In the genomic region with DNA sequence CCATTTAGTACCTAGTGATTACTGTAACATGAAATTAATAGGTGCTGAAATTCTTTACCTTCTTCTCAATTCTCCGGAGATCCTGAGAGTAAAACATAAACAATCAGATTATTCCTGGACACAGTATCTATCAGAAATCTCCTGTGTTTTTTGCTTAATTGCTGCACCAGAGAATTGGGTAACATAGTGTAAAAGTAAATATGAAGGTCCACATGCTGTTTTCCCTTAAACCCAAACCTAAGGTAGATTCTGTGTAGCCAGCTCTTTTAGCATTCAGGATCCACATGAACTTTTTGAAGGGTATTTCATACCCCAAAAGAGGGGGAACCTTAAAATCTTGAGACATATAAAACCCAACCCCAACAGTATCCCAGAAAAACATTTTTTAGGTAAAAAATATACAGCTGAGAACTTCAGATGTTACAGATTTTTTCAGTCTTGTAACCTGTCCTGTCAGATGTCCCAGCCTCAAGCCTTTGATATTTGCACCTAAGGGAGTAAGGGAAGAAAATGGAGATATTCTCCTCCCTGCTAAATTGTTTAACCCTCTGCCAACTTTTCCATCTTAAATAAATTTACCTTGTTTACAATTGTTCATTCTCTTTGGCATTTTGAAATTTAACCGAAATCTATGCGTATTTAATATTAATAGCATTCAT, we compare ENCODE assay signal across 32 cellular contexts.
"Had no signal": no experiment of that assay in that cellular context is flagged by ENCODE, and none has a peak within 500 bp of the region (broad histone marks: within the 10 kb centered on the region; RNA-seq: fewer than 3 reads in every experiment).

No MANE protein-coding gene starts in this region.

- H3K4me1 Mint-ChIP-seq: naive thymus-derived CD8-positive, alpha-beta T cell; nephron progenitor cell; neural crest cell had no signal

- H3K9me3 Mint-ChIP-seq: naive thymus-derived CD8-positive, alpha-beta T cell; natural killer cell treated with Interleukin-12 subunit alpha and Interleukin-12 subunit beta and Interleukin-15 and Interleukin-18, amount 100 ng/mL, for 72 hours; nephron progenitor cell; neural crest cell; stimulated activated memory B cell treated with anti-CD40 and anti-IgM and Interleukin-4, amounts not matched to agents 10 μg/mL and 1 μg/mL and 100 μg/mL, for 72 hours; stimulated activated naive CD8-positive, alpha-beta T cell treated with anti-CD3 and anti-CD28 coated beads, Interleukin-15, amount 100 ng/mL, for 72 hours; type B pancreatic cell had no signal

- H3K27me3 Mint-ChIP-seq: naive thymus-derived CD8-positive, alpha-beta T cell; natural killer cell treated with Interleukin-12 subunit alpha and Interleukin-12 subunit beta and Interleukin-15 and Interleukin-18, amount 100 ng/mL, for 72 hours; progenitor cell of endocrine pancreas; stimulated activated memory B cell treated with anti-CD40 and anti-IgM and Interleukin-4, amounts not matched to agents 10 μg/mL and 1 μg/mL and 100 μg/mL, for 72 hours; stimulated activated naive CD8-positive, alpha-beta T cell treated with anti-CD3 and anti-CD28 coated beads, Interleukin-15, amount 100 ng/mL, for 72 hours; type B pancreatic cell had no signal

- H3K27ac Mint-ChIP-seq: naive thymus-derived CD8-positive, alpha-beta T cell; natural killer cell treated with Interleukin-12 subunit alpha and Interleukin-12 subunit beta and Interleukin-15 and Interleukin-18, amount 100 ng/mL, for 72 hours; nephron progenitor cell; progenitor cell of endocrine pancreas; stimulated activated memory B cell treated with anti-CD40 and anti-IgM and Interleukin-4, amounts not matched to agents 10 μg/mL and 1 μg/mL and 100 μg/mL, for 72 hours; stimulated activated naive CD8-positive, alpha-beta T cell treated with anti-CD3 and anti-CD28 coated beads, Interleukin-15, amount 100 ng/mL, for 72 hours; type B pancreatic cell had no signal

- H3K27me3 ChIP-seq: neutrophil, ovary, spleen, suprapubic skin, testis, tibial artery, transverse colon, upper lobe of right lung, uterus had no signal

- H3K36me3 ChIP-seq: ovary had no signal

- H3K4me3 Mint-ChIP-seq: naive thymus-derived CD8-positive, alpha-beta T cell; natural killer cell treated with Interleukin-12 subunit alpha and Interleukin-12 subunit beta and Interleukin-15 and Interleukin-18, amount 100 ng/mL, for 72 hours; nephron progenitor cell; neural crest cell; stimulated activated memory B cell treated with anti-CD40 and anti-IgM and Interleukin-4, amounts not matched to agents 10 μg/mL and 1 μg/mL and 100 μg/mL, for 72 hours; stimulated activated naive CD8-positive, alpha-beta T cell treated with anti-CD3 and anti-CD28 coated beads, Interleukin-15, amount 100 ng/mL, for 72 hours; type B pancreatic cell had no signal

- H3K4me3 ChIP-seq: ovary, psoas muscle, skin epidermis, smooth muscle cell, spleen, suprapubic skin, testis, tibial artery, transverse colon, upper lobe of right lung, uterus had no signal

- ATAC-seq: naive thymus-derived CD8-positive, alpha-beta T cell; natural killer cell treated with Interleukin-12 subunit alpha and Interleukin-12 subunit beta and Interleukin-15 and Interleukin-18, amount 100 ng/mL, for 72 hours; psoas muscle; right cardiac atrium; sciatic nerve; stimulated activated memory B cell treated with anti-CD40 and anti-IgM and Interleukin-4, amounts not matched to agents 10 μg/mL and 1 μg/mL and 100 μg/mL, for 72 hours; stimulated activated naive CD8-positive, alpha-beta T cell treated with anti-CD3 and anti-CD28 coated beads, Interleukin-15, amount 100 ng/mL, for 72 hours; stimulated activated naive CD8-positive, alpha-beta T cell treated with anti-CD3 and anti-CD28 coated beads, Interleukin-15, Interleukin-2, amounts not matched to agents 100 U/mL and 50 U/mL, for 24 hours; upper lobe of right lung had no signal

- DNase-seq: naive thymus-derived CD8-positive, alpha-beta T cell; nephron progenitor cell; nucleus accumbens; ovary; posterior cingulate gyrus; psoas muscle; right cardiac atrium; spleen; stimulated activated CD4-positive, alpha-beta T cell treated with anti-CD3 and anti-CD28 coated beads, Interleukin-12 subunit alpha, Interleukin-12 subunit beta, amount 100 ng/mL, for 4 hours; stimulated activated CD4-positive, alpha-beta T cell treated with anti-CD3 and anti-CD28 coated beads, Interleukin-1b, Interleukin-23, amount 100 ng/mL, for 48 hours; stimulated activated CD4-positive, alpha-beta T cell treated with anti-CD3 and anti-CD28 coated beads, Interleukin-4, amount 100 ng/mL, for 1 hour; stimulated activated CD4-positive, alpha-beta T cell treated with anti-CD3 and anti-CD28 coated beads, Interleukin-4, amount 100 ng/mL, for 4 hours; stimulated activated CD8-positive, alpha-beta memory T cell treated with anti-CD3 and anti-CD28 coated beads, Interleukin-4, amount 100 ng/mL, for 48 hours; stimulated activated naive CD4-positive, alpha-beta T cell; stimulated activated naive CD8-positive, alpha-beta T cell treated with anti-CD3 and anti-CD28 coated beads, Interleukin-15, amount 100 ng/mL, for 72 hours; stimulated activated naive CD8-positive, alpha-beta T cell treated with anti-CD3 and anti-CD28 coated beads, Interleukin-15, Interleukin-2, amounts not matched to agents 100 U/mL and 50 U/mL, for 24 hours; substantia nigra; testis; tibial artery; transverse colon; upper lobe of right lung; uterus had no signal
